In genomic region chr16:2500937-2501750, GRCh38 we compare ENCODE assay signal across 9 cellular contexts. TPM values are rescaled to one million over a fixed set of nuclear protein-coding genes. Genes with fewer than 3 reads are reported as not detected.
DNase-seq lines count a peak whose midpoint lies in the region; ATAC-seq and TF ChIP-seq lines count a peak whose summit lies in the region.
"Had no signal": no experiment of that assay in that cellular context is flagged by ENCODE, and none has a peak within 500 bp of the region (broad histone marks: within the 10 kb centered on the region; RNA-seq: fewer than 3 reads in every experiment).

No MANE protein-coding gene starts in this region.

- H3K27ac Mint-ChIP-seq in activated CD8-positive, alpha-beta memory T cell treated with anti-CD3 and anti-CD28 coated beads, Interleukin-2, amount 10 ng/mL, durations not matched to agents 7 days and 5 days, result no peak overlapping the region
- H3K27ac Mint-ChIP-seq in endodermal cell, result no peak overlapping the region

- H3K9me3 Mint-ChIP-seq in activated CD8-positive, alpha-beta memory T cell treated with anti-CD3 and anti-CD28 coated beads, Interleukin-2, amount 10 ng/mL, durations not matched to agents 7 days and 5 days (ENCODE audit: low read depth), result no peaks in the 10 kb centered on the region
- no peaks in the 10 kb centered on the region for H3K9me3 Mint-ChIP-seq in endodermal cell

- no peaks in the 10 kb centered on the region for H3K27me3 ChIP-seq in endodermal cell (ENCODE audit: control insufficient read depth, insufficient read depth, low read length, poor library complexity, severe bottlenecking)

- peaks cover 2% of the 10 kb centered on the region for H3K36me3 Mint-ChIP-seq in activated CD8-positive, alpha-beta memory T cell treated with anti-CD3 and anti-CD28 coated beads, Interleukin-2, amount 10 ng/mL, durations not matched to agents 7 days and 5 days
- peaks cover 7% of the 10 kb centered on the region for H3K36me3 Mint-ChIP-seq in endodermal cell (ENCODE audit: low read depth)

- TF ChIP-seq CTCF in endodermal cell (conservative IDR thresholded peaks at IDR 0.05), result peak; percentile 99

- peak; percentile 54 for DNase-seq in DMS79 (lab: John Stamatoyannopoulos, UW)
- peak; percentile 70 for DNase-seq in NOMO-1 treated with DMSO at 0.1 percent for 48 hours (lab: John Stamatoyannopoulos, UW; ENCODE audit: unreplicated experiment)
- DNase-seq in activated CD8-positive, alpha-beta memory T cell treated with anti-CD3 and anti-CD28 coated beads, Interleukin-2, amount 10 ng/mL, durations not matched to agents 7 days and 5 days, result peak; percentile 84
- DNase-seq in endodermal cell, result peak; percentile 97
- peak; percentile 49 to 58 for DNase-seq in stimulated activated CD8-positive, alpha-beta memory T cell treated with anti-CD3 and anti-CD28 coated beads, Interleukin-15, amount 100 ng/mL, for 4 hours (ENCODE audit: low read depth in 2 of 2)

- peak; percentile 53 for ATAC-seq in HG03442 (IDR thresholded peaks at IDR 0.05; ENCODE audit: unreplicated experiment)
- ATAC-seq in activated CD8-positive, alpha-beta memory T cell treated with anti-CD3 and anti-CD28 coated beads, Interleukin-2, amount 10 ng/mL, durations not matched to agents 7 days and 5 days, result peak; percentile 98
- ATAC-seq in HG03045 (IDR thresholded peaks at IDR 0.05; ENCODE audit: unreplicated experiment), result no peak

- H3K9me3 ChIP-seq in endodermal cell (ENCODE audit: control insufficient read depth, low read length) (no peaks in the 10 kb centered on the region), mesodermal cell (ENCODE audit: control insufficient read depth, low read length) (no peaks in the 10 kb centered on the region)

- H3K4me1 Mint-ChIP-seq in activated CD8-positive, alpha-beta memory T cell treated with anti-CD3 and anti-CD28 coated beads, Interleukin-2, amount 10 ng/mL, durations not matched to agents 7 days and 5 days, result no peaks in the 10 kb centered on the region
- H3K4me1 Mint-ChIP-seq in endodermal cell, result no peaks in the 10 kb centered on the region

- WGBS in endodermal cell (ENCODE audit: insufficient coverage in 1 of 2, insufficient read length in 1 of 2), 2 experiments, result 10 to 42% methylated on average over 7 to 21 of the region's 22 CpGs
- WGBS in mesodermal cell (ENCODE audit: insufficient coverage in 2 of 2), 2 experiments, result 55 to 64% methylated on average over 14 to 17 of the region's 22 CpGs

- no peak overlapping the region for H3K9ac ChIP-seq in endodermal cell (ENCODE audit: extremely low read depth, low read length, poor library complexity, severe bottlenecking)

- H3K4me1 ChIP-seq in endodermal cell (ENCODE audit: control insufficient read depth, insufficient read depth, low read length), result no peaks in the 10 kb centered on the region
- H3K4me1 ChIP-seq in mesodermal cell (ENCODE audit: control insufficient read depth, insufficient read depth, low read length, poor library complexity, severe bottlenecking), result peaks cover 5% of the 10 kb centered on the region

- no peak overlapping the region for H3K4me3 Mint-ChIP-seq in activated CD8-positive, alpha-beta memory T cell treated with anti-CD3 and anti-CD28 coated beads, Interleukin-2, amount 10 ng/mL, durations not matched to agents 7 days and 5 days
- peak overlapping the region; percentile 41 for H3K4me3 Mint-ChIP-seq in endodermal cell

- CTCF ChIA-PET in activated CD8-positive, alpha-beta memory T cell treated with anti-CD3 and anti-CD28 coated beads, Interleukin-2, amount 10 ng/mL, durations not matched to agents 7 days and 5 days (lab: Charles Lee), result interaction anchor here (0.6 to 2.5 kb wide), 42 partner anchors 10 to 489 kb away, joined by 3 to 16 read pairs (median 5); partner anchors contain the start of genes ABCA3, AMDHD2, ATP6V0C and CCNF

- no peaks in the 10 kb centered on the region for H3K27me3 Mint-ChIP-seq in activated CD8-positive, alpha-beta memory T cell treated with anti-CD3 and anti-CD28 coated beads, Interleukin-2, amount 10 ng/mL, durations not matched to agents 7 days and 5 days
- no peaks in the 10 kb centered on the region for H3K27me3 Mint-ChIP-seq in endodermal cell (ENCODE audit: insufficient read depth)

- H3K27ac ChIP-seq in endodermal cell (ENCODE audit: low read depth, low read length) (no peak overlapping the region), mesodermal cell (ENCODE audit: low read depth, low read length, severe bottlenecking) (no peak overlapping the region)
- H3K27ac ChIP-seq: epithelial cell of prostate had no signal

- H3K4me3 ChIP-seq in endodermal cell (ENCODE audit: low read length), result peak overlapping the region; percentile 53
- H3K4me3 ChIP-seq in mesodermal cell (ENCODE audit: extremely low read depth, insufficient read depth, low read length, poor library complexity, severe bottlenecking), result peak overlapping the region; percentile 35

- peaks cover 3% of the 10 kb centered on the region for H3K36me3 ChIP-seq in endodermal cell (ENCODE audit: control insufficient read depth, insufficient read depth, low read length)
- no peaks in the 10 kb centered on the region for H3K36me3 ChIP-seq in mesodermal cell (ENCODE audit: control insufficient read depth, insufficient read depth, low read length)

RNA-seq across cellular contexts. Expression of gene ATP6V0C, which starts 12.6 kb away (rescaled TPM):
- 100 to 1,000 TPM; 104 to 121 TPM for total RNA-seq in activated CD8-positive, alpha-beta memory T cell treated with anti-CD3 and anti-CD28 coated beads, Interleukin-2, amount 10 ng/mL, durations not matched to agents 7 days and 5 days
- 100 to 1,000 TPM; 176 to 180 TPM for total RNA-seq in endodermal cell
- 220 TPM for polyA plus RNA-seq in endodermal cell (2013, experiment 1 of 2)
- polyA plus RNA-seq in endodermal cell (2013, experiment 2 of 2), result 207 TPM
- 255 TPM for polyA plus RNA-seq in mesodermal cell (2013, experiment 1 of 2)
- polyA plus RNA-seq in mesodermal cell (2013, experiment 2 of 2), result 193 TPM

RNA-seq across cellular contexts. Expression of gene AMDHD2, which starts 19.0 kb away (rescaled TPM):
- 10 to 100 TPM; 52.5 to 54.2 TPM for total RNA-seq in activated CD8-positive, alpha-beta memory T cell treated with anti-CD3 and anti-CD28 coated beads, Interleukin-2, amount 10 ng/mL, durations not matched to agents 7 days and 5 days
- 10 to 100 TPM; 74.6 to 82.2 TPM for total RNA-seq in endodermal cell
- polyA plus RNA-seq in endodermal cell (2013, experiment 1 of 2), result 24.8 TPM
- polyA plus RNA-seq in endodermal cell (2013, experiment 2 of 2), result 19.3 TPM
- polyA plus RNA-seq in mesodermal cell (2013, experiment 1 of 2), result 15.7 TPM
- 9.7 TPM for polyA plus RNA-seq in mesodermal cell (2013, experiment 2 of 2)

RNA-seq across cellular contexts. Expression of gene TBC1D24, which starts 26.2 kb away (rescaled TPM):
- total RNA-seq in activated CD8-positive, alpha-beta memory T cell treated with anti-CD3 and anti-CD28 coated beads, Interleukin-2, amount 10 ng/mL, durations not matched to agents 7 days and 5 days, result 10 to 100 TPM; 18.7 to 23.3 TPM
- total RNA-seq in endodermal cell, result 10 to 100 TPM; 15.7 to 19.4 TPM
- 9.0 TPM for polyA plus RNA-seq in endodermal cell (2013, experiment 1 of 2)
- 9.4 TPM for polyA plus RNA-seq in endodermal cell (2013, experiment 2 of 2)
- polyA plus RNA-seq in mesodermal cell (2013, experiment 1 of 2), result 5.9 TPM
- polyA plus RNA-seq in mesodermal cell (2013, experiment 2 of 2), result 5.0 TPM

RNA-seq across cellular contexts. Expression of gene NTN3, which starts 30.0 kb away (rescaled TPM):
- total RNA-seq in activated CD8-positive, alpha-beta memory T cell treated with anti-CD3 and anti-CD28 coated beads, Interleukin-2, amount 10 ng/mL, durations not matched to agents 7 days and 5 days, result not detected
- under 1 TPM; 0.48 to 0.62 TPM for total RNA-seq in endodermal cell
- polyA plus RNA-seq in endodermal cell (2013, experiment 1 of 2), result 1.0 TPM
- 0.75 TPM for polyA plus RNA-seq in endodermal cell (2013, experiment 2 of 2)
- 0.70 TPM for polyA plus RNA-seq in mesodermal cell (2013, experiment 1 of 2)
- polyA plus RNA-seq in mesodermal cell (2013, experiment 2 of 2), result 0.30 TPM

RNA-seq across cellular contexts. Expression of gene CEMP1, which starts 30.1 kb away (rescaled TPM):
- total RNA-seq in activated CD8-positive, alpha-beta memory T cell treated with anti-CD3 and anti-CD28 coated beads, Interleukin-2, amount 10 ng/mL, durations not matched to agents 7 days and 5 days, result not detected
- under 1 TPM in 1 of 2 donors, not detected in 1; 0.24 TPM for total RNA-seq in endodermal cell
- polyA plus RNA-seq in endodermal cell (2013, experiment 1 of 2), result not detected
- polyA plus RNA-seq in endodermal cell (2013, experiment 2 of 2), result not detected
- polyA plus RNA-seq in mesodermal cell (2013, experiment 1 of 2), result not detected
- not detected for polyA plus RNA-seq in mesodermal cell (2013, experiment 2 of 2)
